Comparison of ENCODE assay signal across 8 cellular contexts in the genomic region with DNA sequence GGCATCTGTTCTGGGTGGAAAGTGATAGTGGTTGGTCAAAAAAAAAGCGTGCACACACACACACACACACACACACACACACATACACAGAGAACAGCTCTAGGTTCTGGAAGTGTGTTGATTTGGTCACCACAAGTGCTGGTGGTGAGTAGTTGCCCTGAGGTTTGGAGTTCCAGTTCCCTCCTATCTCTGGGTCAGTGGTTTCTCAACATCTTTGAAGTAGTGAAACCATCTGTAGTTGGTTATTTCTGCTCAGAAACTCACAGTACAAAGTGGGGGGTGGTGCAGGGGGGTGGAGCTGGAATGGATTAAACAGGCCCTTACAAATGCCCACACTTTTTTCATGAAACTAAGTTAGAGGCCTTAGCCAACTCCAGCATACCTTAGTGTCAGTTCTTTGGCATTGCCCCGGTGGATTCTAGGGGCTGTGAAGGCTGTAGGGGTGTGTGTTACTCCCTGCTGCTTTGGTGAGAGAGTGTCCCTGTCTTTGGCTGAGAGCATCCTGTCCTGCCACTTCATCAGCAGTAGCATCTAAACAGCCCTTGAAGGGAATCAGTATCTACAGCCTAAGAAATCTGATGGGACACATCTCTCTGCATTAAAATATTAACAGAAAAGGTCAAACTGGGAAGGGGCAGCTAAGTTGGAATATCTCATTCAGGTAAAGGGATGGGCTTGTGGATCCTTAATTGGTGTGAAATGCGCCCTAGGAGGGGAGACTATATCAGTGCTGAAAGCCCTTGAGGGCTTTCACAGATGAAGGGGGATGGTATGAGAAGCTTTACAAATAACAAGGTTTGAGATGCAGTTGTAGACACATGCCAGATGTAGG. TPM values are rescaled to one million over a fixed set of nuclear protein-coding genes. Genes with fewer than 3 reads are reported as not detected.
DNase-seq lines count a peak whose midpoint lies in the region; ATAC-seq lines count a peak whose summit lies in the region.

No MANE protein-coding gene starts in this region.

- H3K9me3 ChIP-seq in CD8-positive, alpha-beta memory T cell (ENCODE audit: low read length), result no peaks in the 10 kb centered on the region

- H3K4me3 ChIP-seq in CD8-positive, alpha-beta memory T cell (ENCODE audit: low read length), result no peak overlapping the region

- peak in 1 of 5 donors; percentile 57 for DNase-seq in CD8-positive, alpha-beta memory T cell
- peak; percentile 73 to 77 for DNase-seq in activated T-cell treated with anti-CD3 and anti-CD28 coated beads, Interleukin-2, amount 50 U/mL, for 48 hours
- DNase-seq in left lobe of liver (ENCODE audit: low spot score) (no peak), NCI-H2196 treated with DMSO at 0.1 percent for 48 hours (lab: John Stamatoyannopoulos, UW; ENCODE audit: unreplicated experiment) (no peak), inferior parietal cortex (ENCODE audit: extremely low spot score) (no peak), ACHN (no peak)

- H3K27ac ChIP-seq in CD8-positive, alpha-beta memory T cell (ENCODE audit: low read depth, low read length), result no peak overlapping the region

- ATAC-seq in GM19395 (IDR thresholded peaks at IDR 0.05; ENCODE audit: unreplicated experiment), result peak; percentile 51
- ATAC-seq in HG03432 (IDR thresholded peaks at IDR 0.05; ENCODE audit: unreplicated experiment), result peak; percentile 41
- peak; percentile 31 for ATAC-seq in left lobe of liver

- H3K9me3 Mint-ChIP-seq in CD8-positive, alpha-beta memory T cell, result no peaks in the 10 kb centered on the region

- H3K4me1 Mint-ChIP-seq in CD8-positive, alpha-beta memory T cell, result peaks cover 95 to 99% (median 96%) of the 10 kb centered on the region in 3 donors

- POLR2A ChIA-PET in CD8-positive, alpha-beta memory T cell (lab: Charles Lee), result interaction anchor here (0.6 to 1.0 kb wide), 5 partner anchors 12 to 82 kb away, joined by 3 to 5 read pairs (median 3); a partner anchor contains a TSS

- peaks cover 91% of the 10 kb centered on the region for H3K4me1 ChIP-seq in CD8-positive, alpha-beta memory T cell (ENCODE audit: insufficient read depth, low read length)

- in situ Hi-C loops in ACHN (cut with HindIII; ENCODE audit: low pct_ligation_motif_present, low pct_unique_long_range_greater_than_20kb, low sequenced_read_pairs), result no loop called here

- peak overlapping the region; percentile 73 to 87 (median 82) for H3K4me3 Mint-ChIP-seq in CD8-positive, alpha-beta memory T cell

- peaks cover 0 to under 1% of the 10 kb centered on the region in 2 donors for H3K27me3 Mint-ChIP-seq in CD8-positive, alpha-beta memory T cell

- H3K36me3 Mint-ChIP-seq in CD8-positive, alpha-beta memory T cell, result peaks cover 0 to 41% (median 2%) of the 10 kb centered on the region in 3 donors

- CTCF ChIA-PET in CD8-positive, alpha-beta memory T cell (lab: Charles Lee), result interaction anchor here (2.2 to 6.3 kb wide), 2 partner anchors 15 to 16 kb away, joined by 6 to 62 read pairs; a partner anchor contains a TSS

- H3K27ac Mint-ChIP-seq in CD8-positive, alpha-beta memory T cell, result peak overlapping the region; percentile 54 to 94 (median 87)

- H3K27me3 ChIP-seq in CD8-positive, alpha-beta memory T cell (ENCODE audit: insufficient read depth, low read length, poor library complexity, severe bottlenecking), result no peaks in the 10 kb centered on the region

- H3K36me3 ChIP-seq in CD8-positive, alpha-beta memory T cell (ENCODE audit: insufficient read depth, low read length), result no peaks in the 10 kb centered on the region

RNA-seq across cellular contexts. Expression of a gene that starts 20.6 kb away (rescaled TPM):
- total RNA-seq in CD8-positive, alpha-beta memory T cell, result 10 to 100 TPM; 30.2 to 34.2 TPM
- polyA plus RNA-seq in CD8-positive, alpha-beta memory T cell, result 31.7 TPM
- total RNA-seq in left lobe of liver, result 17.1 TPM

Comparison
In these comparisons a context has a peak if more than half of its experiments do, and no peak if none do; other contexts are left out.
1. DNase-seq: peak in activated T-cell treated with anti-CD3 and anti-CD28 coated beads, Interleukin-2, amount 50 U/mL, for 48 hours (2 of 2); none in left lobe of liver (single experiment), NCI-H2196 treated with DMSO at 0.1 percent for 48 hours (single experiment), inferior parietal cortex (single experiment) and ACHN (single experiment).
2. Peak in every context shown above with its lines, with median percentiles within 50 percentile points of each other: ATAC-seq.